1 cellular context compared by ENCODE assay signal in the genomic region with DNA sequence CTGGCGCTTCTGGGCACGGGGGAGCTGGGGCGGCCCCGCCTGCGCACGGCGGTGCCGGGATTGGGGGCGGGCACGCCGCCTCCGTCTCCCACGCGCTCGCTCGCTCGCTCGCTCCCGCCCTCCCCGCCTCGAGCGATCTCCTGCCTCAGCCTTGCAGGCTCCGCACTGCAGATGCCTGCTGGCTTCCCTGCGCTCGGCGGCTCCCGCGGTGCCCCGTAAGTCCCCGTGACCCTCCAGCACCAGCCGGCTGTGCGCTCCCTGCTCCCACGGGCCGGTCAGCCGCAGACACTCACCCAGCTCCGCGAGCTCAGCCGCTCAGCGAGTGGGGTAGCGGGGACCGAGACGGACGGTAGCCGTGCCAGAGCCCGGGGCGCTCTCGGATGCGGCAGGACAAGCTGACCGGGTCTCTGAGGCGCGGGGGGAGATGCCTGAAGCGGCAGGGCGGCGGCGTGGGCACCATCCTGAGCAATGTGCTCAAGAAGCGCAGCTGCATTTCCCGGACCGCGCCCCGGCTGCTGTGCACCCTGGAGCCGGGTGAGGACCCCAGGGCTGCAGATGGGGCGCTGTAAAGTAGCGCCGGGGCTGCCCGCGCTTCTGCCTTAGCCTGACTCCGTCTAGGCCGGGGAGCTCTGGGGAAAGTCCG.
TF ChIP-seq lines count a peak whose summit lies in the region.

A gene with protein sequence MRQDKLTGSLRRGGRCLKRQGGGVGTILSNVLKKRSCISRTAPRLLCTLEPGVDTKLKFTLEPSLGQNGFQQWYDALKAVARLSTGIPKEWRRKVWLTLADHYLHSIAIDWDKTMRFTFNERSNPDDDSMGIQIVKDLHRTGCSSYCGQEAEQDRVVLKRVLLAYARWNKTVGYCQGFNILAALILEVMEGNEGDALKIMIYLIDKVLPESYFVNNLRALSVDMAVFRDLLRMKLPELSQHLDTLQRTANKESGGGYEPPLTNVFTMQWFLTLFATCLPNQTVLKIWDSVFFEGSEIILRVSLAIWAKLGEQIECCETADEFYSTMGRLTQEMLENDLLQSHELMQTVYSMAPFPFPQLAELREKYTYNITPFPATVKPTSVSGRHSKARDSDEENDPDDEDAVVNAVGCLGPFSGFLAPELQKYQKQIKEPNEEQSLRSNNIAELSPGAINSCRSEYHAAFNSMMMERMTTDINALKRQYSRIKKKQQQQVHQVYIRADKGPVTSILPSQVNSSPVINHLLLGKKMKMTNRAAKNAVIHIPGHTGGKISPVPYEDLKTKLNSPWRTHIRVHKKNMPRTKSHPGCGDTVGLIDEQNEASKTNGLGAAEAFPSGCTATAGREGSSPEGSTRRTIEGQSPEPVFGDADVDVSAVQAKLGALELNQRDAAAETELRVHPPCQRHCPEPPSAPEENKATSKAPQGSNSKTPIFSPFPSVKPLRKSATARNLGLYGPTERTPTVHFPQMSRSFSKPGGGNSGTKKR (plus strand): TSS at position 148 of the 643 bp plus-strand sequence. CDS start 233 bp downstream, at position 381.

TF ChIP-seq in GM23338, 12 proteins besides CTCF, POLR2A, EP300 and RAD21 (continued from another document):
- TF ChIP-seq, protein P1, sequence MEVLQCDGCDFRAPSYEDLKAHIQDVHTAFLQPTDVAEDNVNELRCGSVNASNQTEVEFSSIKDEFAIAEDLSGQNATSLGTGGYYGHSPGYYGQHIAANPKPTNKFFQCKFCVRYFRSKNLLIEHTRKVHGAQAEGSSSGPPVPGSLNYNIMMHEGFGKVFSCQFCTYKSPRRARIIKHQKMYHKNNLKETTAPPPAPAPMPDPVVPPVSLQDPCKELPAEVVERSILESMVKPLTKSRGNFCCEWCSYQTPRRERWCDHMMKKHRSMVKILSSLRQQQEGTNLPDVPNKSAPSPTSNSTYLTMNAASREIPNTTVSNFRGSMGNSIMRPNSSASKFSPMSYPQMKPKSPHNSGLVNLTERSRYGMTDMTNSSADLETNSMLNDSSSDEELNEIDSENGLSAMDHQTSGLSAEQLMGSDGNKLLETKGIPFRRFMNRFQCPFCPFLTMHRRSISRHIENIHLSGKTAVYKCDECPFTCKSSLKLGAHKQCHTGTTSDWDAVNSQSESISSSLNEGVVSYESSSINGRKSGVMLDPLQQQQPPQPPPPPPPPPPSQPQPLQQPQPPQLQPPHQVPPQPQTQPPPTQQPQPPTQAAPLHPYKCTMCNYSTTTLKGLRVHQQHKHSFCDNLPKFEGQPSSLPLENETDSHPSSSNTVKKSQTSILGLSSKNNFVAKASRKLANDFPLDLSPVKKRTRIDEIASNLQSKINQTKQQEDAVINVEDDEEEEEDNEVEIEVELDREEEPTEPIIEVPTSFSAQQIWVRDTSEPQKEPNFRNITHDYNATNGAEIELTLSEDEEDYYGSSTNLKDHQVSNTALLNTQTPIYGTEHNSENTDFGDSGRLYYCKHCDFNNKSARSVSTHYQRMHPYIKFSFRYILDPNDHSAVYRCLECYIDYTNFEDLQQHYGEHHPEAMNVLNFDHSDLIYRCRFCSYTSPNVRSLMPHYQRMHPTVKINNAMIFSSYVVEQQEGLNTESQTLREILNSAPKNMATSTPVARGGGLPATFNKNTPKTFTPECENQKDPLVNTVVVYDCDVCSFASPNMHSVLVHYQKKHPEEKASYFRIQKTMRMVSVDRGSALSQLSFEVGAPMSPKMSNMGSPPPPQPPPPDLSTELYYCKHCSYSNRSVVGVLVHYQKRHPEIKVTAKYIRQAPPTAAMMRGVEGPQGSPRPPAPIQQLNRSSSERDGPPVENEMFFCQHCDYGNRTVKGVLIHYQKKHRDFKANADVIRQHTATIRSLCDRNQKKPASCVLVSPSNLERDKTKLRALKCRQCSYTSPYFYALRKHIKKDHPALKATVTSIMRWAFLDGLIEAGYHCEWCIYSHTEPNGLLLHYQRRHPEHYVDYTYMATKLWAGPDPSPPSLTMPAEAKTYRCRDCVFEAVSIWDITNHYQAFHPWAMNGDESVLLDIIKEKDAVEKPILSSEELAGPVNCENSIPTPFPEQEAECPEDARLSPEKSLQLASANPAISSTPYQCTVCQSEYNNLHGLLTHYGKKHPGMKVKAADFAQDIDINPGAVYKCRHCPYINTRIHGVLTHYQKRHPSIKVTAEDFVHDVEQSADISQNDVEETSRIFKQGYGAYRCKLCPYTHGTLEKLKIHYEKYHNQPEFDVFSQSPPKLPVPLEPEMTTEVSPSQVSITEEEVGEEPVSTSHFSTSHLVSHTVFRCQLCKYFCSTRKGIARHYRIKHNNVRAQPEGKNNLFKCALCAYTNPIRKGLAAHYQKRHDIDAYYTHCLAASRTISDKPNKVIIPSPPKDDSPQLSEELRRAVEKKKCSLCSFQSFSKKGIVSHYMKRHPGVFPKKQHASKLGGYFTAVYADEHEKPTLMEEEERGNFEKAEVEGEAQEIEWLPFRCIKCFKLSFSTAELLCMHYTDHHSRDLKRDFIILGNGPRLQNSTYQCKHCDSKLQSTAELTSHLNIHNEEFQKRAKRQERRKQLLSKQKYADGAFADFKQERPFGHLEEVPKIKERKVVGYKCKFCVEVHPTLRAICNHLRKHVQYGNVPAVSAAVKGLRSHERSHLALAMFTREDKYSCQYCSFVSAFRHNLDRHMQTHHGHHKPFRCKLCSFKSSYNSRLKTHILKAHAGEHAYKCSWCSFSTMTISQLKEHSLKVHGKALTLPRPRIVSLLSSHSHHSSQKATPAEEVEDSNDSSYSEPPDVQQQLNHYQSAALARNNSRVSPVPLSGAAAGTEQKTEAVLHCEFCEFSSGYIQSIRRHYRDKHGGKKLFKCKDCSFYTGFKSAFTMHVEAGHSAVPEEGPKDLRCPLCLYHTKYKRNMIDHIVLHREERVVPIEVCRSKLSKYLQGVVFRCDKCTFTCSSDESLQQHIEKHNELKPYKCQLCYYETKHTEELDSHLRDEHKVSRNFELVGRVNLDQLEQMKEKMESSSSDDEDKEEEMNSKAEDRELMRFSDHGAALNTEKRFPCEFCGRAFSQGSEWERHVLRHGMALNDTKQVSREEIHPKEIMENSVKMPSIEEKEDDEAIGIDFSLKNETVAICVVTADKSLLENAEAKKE (CRISPR knock-in tag; IDR thresholded peaks at IDR 0.05) = no peak
TF ChIP-seq in GM23338: peak in this region for 1.
